In genomic region chr9:20186231-20186630, GRCh38 we compare ENCODE assay signal across 28 cellular contexts.
"Had no signal": no experiment of that assay in that cellular context is flagged by ENCODE, and none has a peak within 500 bp of the region (broad histone marks: within the 10 kb centered on the region; RNA-seq: fewer than 3 reads in every experiment).

No MANE protein-coding gene starts in this region.

- H3K36me3 ChIP-seq: colonic mucosa, esophagus squamous epithelium, gastrocnemius medialis, heart right ventricle, lower lobe of right lung had no signal

- H3K4me1 ChIP-seq: colonic mucosa, esophagus squamous epithelium, gastrocnemius medialis, heart right ventricle, lower lobe of right lung had no signal

- H3K4me1 Mint-ChIP-seq: mesothelial cell of epicardium, natural killer cell had no signal

- H3K27ac Mint-ChIP-seq: dendritic cell treated with granulocyte-macrophage colony-stimulating factor and Interleukin-4, amounts not matched to agents 40 ng/mL and 50 ng/mL, for 4 days; effector memory CD8-positive, alpha-beta T cell; endodermal cell; mesothelial cell of epicardium; natural killer cell had no signal

- H3K36me3 Mint-ChIP-seq: mesothelial cell of epicardium, natural killer cell had no signal

- H3K27ac ChIP-seq: colonic mucosa, epithelial cell of prostate, esophagus squamous epithelium, gastrocnemius medialis, heart right ventricle, lower lobe of right lung had no signal

- DNase-seq: colonic mucosa; cortex of kidney; effector CD8-positive, alpha-beta T cell; effector memory CD8-positive, alpha-beta T cell; endodermal cell; erythroblast; esophagus squamous epithelium; foreskin fibroblast; foreskin melanocyte; gastrocnemius medialis; glutamatergic neuron; head of caudate nucleus; heart right ventricle; hippocampal formation; islet precursor cell; kidney; kidney glomerular epithelial cell; left colon; left ventricle myocardium superior; lower lobe of right lung; mesenchymal stem cell; naive thymus-derived CD4-positive, alpha-beta T cell; natural killer cell had no signal

- H3K4me3 ChIP-seq: colonic mucosa, esophagus squamous epithelium, gastrocnemius medialis, heart right ventricle, lower lobe of right lung had no signal

- H3K9me3 Mint-ChIP-seq: dendritic cell treated with granulocyte-macrophage colony-stimulating factor and Interleukin-4, amounts not matched to agents 40 ng/mL and 50 ng/mL, for 4 days; effector memory CD8-positive, alpha-beta T cell; endodermal cell had no signal

- H3K9me3 ChIP-seq: colonic mucosa, esophagus squamous epithelium, gastrocnemius medialis, lower lobe of right lung had no signal

- ATAC-seq: effector memory CD8-positive, alpha-beta T cell; esophagus mucosa; gastrocnemius medialis; heart right ventricle; left colon; left lobe of liver; left ventricle myocardium superior; lower lobe of right lung; naive thymus-derived CD4-positive, alpha-beta T cell; natural killer cell had no signal

- H3K4me3 Mint-ChIP-seq: dendritic cell treated with granulocyte-macrophage colony-stimulating factor and Interleukin-4, amounts not matched to agents 40 ng/mL and 50 ng/mL, for 4 days; effector memory CD8-positive, alpha-beta T cell; endodermal cell; mesothelial cell of epicardium; naive thymus-derived CD4-positive, alpha-beta T cell; natural killer cell had no signal

- H3K27me3 ChIP-seq: colonic mucosa, esophagus squamous epithelium, gastrocnemius medialis, heart right ventricle had no signal
